In genomic region chr6:158911746-158912158, GRCh38 we compare ENCODE assay signal across 8 cellular contexts.
A peak's percentile ranks its signal among the peaks of the same experiment; 100 is the strongest.
DNase-seq lines count a peak whose midpoint lies in the region; ATAC-seq and TF ChIP-seq lines count a peak whose summit lies in the region.

No MANE protein-coding gene starts in this region.

- no peak overlapping the region for H3K27ac Mint-ChIP-seq in activated T-cell treated with anti-CD3 and anti-CD28 coated beads, Interleukin-2, amount 50 U/mL, for 72 hours
- H3K27ac Mint-ChIP-seq in naive B cell = peak overlapping the region; percentile 88 to 99 (median 98)

- TF ChIP-seq CTCF in GM12864 (IDR thresholded peaks at IDR 0.05; ENCODE audit: low read depth, low read length, missing control alignments) = no peak
- no peak for TF ChIP-seq CTCF in sigmoid colon (IDR thresholded peaks at IDR 0.05)

- no peaks in the 10 kb centered on the region for H3K9me3 ChIP-seq in sigmoid colon

- H3K4me1 Mint-ChIP-seq in activated T-cell treated with anti-CD3 and anti-CD28 coated beads, Interleukin-2, amount 50 U/mL, for 72 hours (ENCODE audit: low read depth) = peaks cover 49% of the 10 kb centered on the region
- H3K4me1 Mint-ChIP-seq in naive B cell = peaks cover 46 to 70% (median 58%) of the 10 kb centered on the region in 3 donors

- H3K4me1 ChIP-seq in sigmoid colon = peaks cover 0 to 4% (median 0%) of the 10 kb centered on the region in 4 donors

- intact Hi-C loops in sigmoid colon (cut with DNase I) = no loop called here

- H3K4me3 Mint-ChIP-seq in activated T-cell treated with anti-CD3 and anti-CD28 coated beads, Interleukin-2, amount 50 U/mL, for 72 hours = peak overlapping the region; percentile 64 to 89
- H3K4me3 Mint-ChIP-seq in naive B cell = peak overlapping the region in 7 of 8 donors; percentile 62 to 96 (median 86)

- no peak for TF ChIP-seq EP300 in sigmoid colon (IDR thresholded peaks at IDR 0.05)

- no peak for TF ChIP-seq POLR2A in sigmoid colon (IDR thresholded peaks at IDR 0.05)

- 53 to 67% methylated on average over 4 of the region's 4 CpGs for WGBS in sigmoid colon, 2 donors

- H3K4me3 ChIP-seq in GM12864 (ENCODE audit: low read depth, low read length) = no peak overlapping the region
- no peak overlapping the region for H3K4me3 ChIP-seq in sigmoid colon

- ATAC-seq in HG03196 (IDR thresholded peaks at IDR 0.05; ENCODE audit: unreplicated experiment) (peak; percentile 44), naive B cell (ENCODE audit: low read depth in 2 of 2) (no peak), GM18498 (IDR thresholded peaks at IDR 0.05; ENCODE audit: unreplicated experiment) (no peak), GM21447 (IDR thresholded peaks at IDR 0.05; ENCODE audit: unreplicated experiment) (no peak)
- ATAC-seq in activated T-cell treated with anti-CD3 and anti-CD28 coated beads, Interleukin-2, amount 50 U/mL, for 72 hours (replicated peaks in 1 of 2) = peak; percentile 61 to 65

- no peaks in the 10 kb centered on the region for H3K36me3 Mint-ChIP-seq in activated T-cell treated with anti-CD3 and anti-CD28 coated beads, Interleukin-2, amount 50 U/mL, for 72 hours (ENCODE audit: insufficient read depth in 2 of 2)
- peaks cover 0 to under 1% of the 10 kb centered on the region in 2 donors for H3K36me3 Mint-ChIP-seq in naive B cell

- DNase-seq in GM12864 (ENCODE audit: low read depth) (peak; percentile 37), naive B cell (no peak), inferior parietal cortex (ENCODE audit: extremely low spot score) (no peak), sigmoid colon (no peak)
- DNase-seq in activated T-cell treated with anti-CD3 and anti-CD28 coated beads, Interleukin-2, amount 50 U/mL, for 72 hours = peak; percentile 16 to 35

- H3K27me3 Mint-ChIP-seq in activated T-cell treated with anti-CD3 and anti-CD28 coated beads, Interleukin-2, amount 50 U/mL, for 72 hours (ENCODE audit: low read depth) = no peaks in the 10 kb centered on the region
- no peaks in the 10 kb centered on the region for H3K27me3 Mint-ChIP-seq in naive B cell

- no peak overlapping the region for H3K27ac ChIP-seq in sigmoid colon

- no peaks in the 10 kb centered on the region for H3K27me3 ChIP-seq in sigmoid colon

- H3K36me3 ChIP-seq in sigmoid colon = no peaks in the 10 kb centered on the region

- peaks cover 0 to 3% of the 10 kb centered on the region in 2 donors for H3K9me3 Mint-ChIP-seq in activated T-cell treated with anti-CD3 and anti-CD28 coated beads, Interleukin-2, amount 50 U/mL, for 72 hours
- H3K9me3 Mint-ChIP-seq in naive B cell = peaks cover 0 to 5% (median 3%) of the 10 kb centered on the region in 7 donors

Comparison
In these comparisons a context has a peak if more than half of its experiments do, and no peak if none do; other contexts are left out.
1. DNase-seq: peak in GM12864 (single experiment) and activated T-cell treated with anti-CD3 and anti-CD28 coated beads, Interleukin-2, amount 50 U/mL, for 72 hours (2 of 2); none in naive B cell (single experiment), inferior parietal cortex (single experiment) and sigmoid colon (single experiment).
2. ATAC-seq: peak in HG03196 (single experiment) and activated T-cell treated with anti-CD3 and anti-CD28 coated beads, Interleukin-2, amount 50 U/mL, for 72 hours (2 of 2); none in naive B cell (0 of 2), GM18498 (single experiment) and GM21447 (single experiment).